ENCODE assay signal across 8 cellular contexts in the genomic region with DNA sequence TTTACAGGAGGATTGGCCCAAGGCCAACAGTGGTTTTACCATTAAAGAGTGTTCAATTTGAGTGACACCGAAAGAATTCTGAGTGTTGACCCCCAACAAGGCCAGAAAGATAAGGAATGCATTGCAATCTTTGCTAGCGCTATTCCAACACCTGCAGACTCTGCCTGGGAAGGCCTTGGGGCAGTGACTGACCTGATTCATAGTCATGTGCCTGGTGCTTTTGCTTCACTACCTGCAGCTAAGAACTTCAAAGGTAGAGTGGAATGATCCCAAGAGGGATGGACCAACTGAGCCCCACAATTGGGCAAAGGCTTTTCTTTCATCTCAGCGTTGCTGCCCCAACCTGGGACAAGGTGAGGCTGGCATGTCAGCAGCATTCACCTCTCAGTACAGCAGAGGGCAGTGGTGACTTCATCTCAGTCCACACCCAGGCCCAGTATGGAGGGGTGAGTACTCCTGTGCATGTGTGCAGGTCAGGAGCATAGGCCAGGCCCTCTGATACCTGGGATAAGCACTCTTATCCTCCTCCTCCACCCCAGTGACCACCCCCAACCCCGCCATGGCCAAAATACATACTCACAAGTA.
DNase-seq lines count a peak whose midpoint lies in the region; ATAC-seq and TF ChIP-seq lines count a peak whose summit lies in the region.

No MANE protein-coding gene starts in this region.

- ATAC-seq in activated CD8-positive, alpha-beta T cell treated with anti-CD3 and anti-CD28 coated beads, Interleukin-2, amount 10 ng/mL, durations not matched to agents 7 days and 5 days: peak; percentile 67
- ATAC-seq in left ventricle myocardium superior (peak; percentile 92), GM21528 (IDR thresholded peaks at IDR 0.05; ENCODE audit: low FRiP score, unreplicated experiment) (no peak)

- no peaks in the 10 kb centered on the region for H3K4me1 ChIP-seq in ovary (ENCODE audit: insufficient read depth)

- TF ChIP-seq CTCF in NB4 (IDR thresholded peaks at IDR 0.05; ENCODE audit: low read depth, low read length) (peak; percentile 19), ovary (IDR thresholded peaks at IDR 0.05) (no peak)

- peaks cover 21% of the 10 kb centered on the region for H3K27me3 Mint-ChIP-seq in activated CD8-positive, alpha-beta T cell treated with anti-CD3 and anti-CD28 coated beads, Interleukin-2, amount 10 ng/mL, durations not matched to agents 7 days and 5 days (ENCODE audit: low read depth)

- H3K27me3 ChIP-seq in ovary: no peaks in the 10 kb centered on the region

- peak; percentile 0 to 45 for DNase-seq in NCI-H526 (lab: John Stamatoyannopoulos, UW)
- no peak for DNase-seq in NCI-H526 treated with DMSO at 0.1 percent for 48 hours (lab: John Stamatoyannopoulos, UW)
- DNase-seq in NB4 (ENCODE audit: low read depth): peak; percentile 25
- peak; percentile 41 for DNase-seq in activated CD8-positive, alpha-beta T cell treated with anti-CD3 and anti-CD28 coated beads, Interleukin-2, amount 10 ng/mL, durations not matched to agents 7 days and 5 days
- peak; percentile 33 for DNase-seq in left ventricle myocardium superior
- peak; percentile 2 for DNase-seq in stimulated activated CD8-positive, alpha-beta memory T cell treated with anti-CD3 and anti-CD28 coated beads, Interleukin-15, amount 100 ng/mL, for 1 hour (ENCODE audit: low read depth)
- no peak for DNase-seq in ovary

- no peaks in the 10 kb centered on the region for H3K9me3 ChIP-seq in ovary

- 49 to 62% (median 52%) methylated on average over 4 of the region's 4 CpGs for WGBS in ovary, 3 donors

- CTCF ChIA-PET in activated CD8-positive, alpha-beta T cell treated with anti-CD3 and anti-CD28 coated beads, Interleukin-2, amount 10 ng/mL, durations not matched to agents 7 days and 5 days (lab: Charles Lee): interaction anchor here (0.6 to 3.3 kb wide), 5 partner anchors 20 to 277 kb away, joined by 3 to 22 read pairs (median 3); no protein-coding TSS in a partner anchor

- H3K27ac ChIP-seq in ovary: no peak overlapping the region

- no peaks in the 10 kb centered on the region for H3K36me3 Mint-ChIP-seq in activated CD8-positive, alpha-beta T cell treated with anti-CD3 and anti-CD28 coated beads, Interleukin-2, amount 10 ng/mL, durations not matched to agents 7 days and 5 days (ENCODE audit: low read depth)

- no peak for TF ChIP-seq POLR2A in NB4 (IDR thresholded peaks at IDR 0.05; ENCODE audit: extremely low read depth, insufficient read length)
- TF ChIP-seq POLR2A in ovary (IDR thresholded peaks at IDR 0.05): no peak

- H3K4me1 Mint-ChIP-seq in activated CD8-positive, alpha-beta T cell treated with anti-CD3 and anti-CD28 coated beads, Interleukin-2, amount 10 ng/mL, durations not matched to agents 7 days and 5 days (ENCODE audit: low read depth): no peaks in the 10 kb centered on the region

- H3K27ac Mint-ChIP-seq in activated CD8-positive, alpha-beta T cell treated with anti-CD3 and anti-CD28 coated beads, Interleukin-2, amount 10 ng/mL, durations not matched to agents 7 days and 5 days: no peak overlapping the region

- peaks cover 12% of the 10 kb centered on the region for H3K9me3 Mint-ChIP-seq in activated CD8-positive, alpha-beta T cell treated with anti-CD3 and anti-CD28 coated beads, Interleukin-2, amount 10 ng/mL, durations not matched to agents 7 days and 5 days (ENCODE audit: insufficient read depth)

- no peak for TF ChIP-seq EP300 in ovary (IDR thresholded peaks at IDR 0.05)

- intact Hi-C loops in left ventricle myocardium superior (cut with micrococcal nuclease): loop anchor here (10.0 kb wide), 2 partner anchors 153 to 273 kb away; a partner anchor contains a TSS
- intact Hi-C loops in ovary (cut with DNase I): no loop called here

- no peak overlapping the region for H3K4me3 ChIP-seq in NB4 (ENCODE audit: low read depth, low read length)
- H3K4me3 ChIP-seq in ovary: no peak overlapping the region

- H3K36me3 ChIP-seq in ovary: no peaks in the 10 kb centered on the region

- no peak overlapping the region for H3K4me3 Mint-ChIP-seq in activated CD8-positive, alpha-beta T cell treated with anti-CD3 and anti-CD28 coated beads, Interleukin-2, amount 10 ng/mL, durations not matched to agents 7 days and 5 days

- POLR2A ChIA-PET in activated CD8-positive, alpha-beta T cell treated with anti-CD3 and anti-CD28 coated beads, Interleukin-2, amount 10 ng/mL, durations not matched to agents 7 days and 5 days (lab: Charles Lee): no interaction called here

Comparison
In these comparisons a context has a peak if more than half of its experiments do, and no peak if none do; other contexts are left out.
1. DNase-seq: peak in NCI-H526 (2 of 2), NB4 (single experiment), activated CD8-positive, alpha-beta T cell treated with anti-CD3 and anti-CD28 coated beads, Interleukin-2, amount 10 ng/mL, durations not matched to agents 7 days and 5 days (single experiment), left ventricle myocardium superior (single experiment) and stimulated activated CD8-positive, alpha-beta memory T cell treated with anti-CD3 and anti-CD28 coated beads, Interleukin-15, amount 100 ng/mL, for 1 hour (single experiment); none in NCI-H526 treated with DMSO at 0.1 percent for 48 hours (single experiment) and ovary (0 of 5).